1 cellular context compared by ENCODE assay signal in the genomic region with DNA sequence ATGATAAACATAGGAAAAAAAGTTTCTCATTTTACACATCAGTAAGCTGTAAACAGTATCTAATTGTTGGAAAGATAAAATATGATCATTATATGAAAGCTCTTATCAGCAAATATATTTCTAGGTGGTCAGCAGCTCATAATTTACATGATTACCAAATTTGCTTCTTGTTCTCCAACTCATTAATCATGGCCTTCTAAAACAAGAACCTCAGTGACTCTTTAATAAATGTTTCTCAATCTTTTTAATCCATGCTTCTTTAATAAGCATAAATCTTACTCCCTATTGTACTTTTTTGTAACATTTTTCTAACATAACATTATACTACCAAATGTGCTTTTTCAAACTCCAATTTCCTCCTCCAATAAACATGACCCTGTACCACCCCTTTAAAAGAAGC.
TF ChIP-seq lines count a peak whose summit lies in the region.

No MANE protein-coding gene starts in this region.

TF ChIP-seq in IMR-90, 13 proteins besides CTCF, POLR2A, EP300 and RAD21 (continued from another document):
- TF ChIP-seq RCOR1 (IDR thresholded peaks at IDR 0.05; ENCODE audit: insufficient replicate concordance, low read length) (no peak), MAZ (IDR thresholded peaks at IDR 0.05; ENCODE audit: borderline replicate concordance, low read depth, low read length) (no peak), MAFK (IDR thresholded peaks at IDR 0.05; ENCODE audit: low read depth, low read length) (no peak)
